ENCODE assay signal across 15 cellular contexts in the genomic region with DNA sequence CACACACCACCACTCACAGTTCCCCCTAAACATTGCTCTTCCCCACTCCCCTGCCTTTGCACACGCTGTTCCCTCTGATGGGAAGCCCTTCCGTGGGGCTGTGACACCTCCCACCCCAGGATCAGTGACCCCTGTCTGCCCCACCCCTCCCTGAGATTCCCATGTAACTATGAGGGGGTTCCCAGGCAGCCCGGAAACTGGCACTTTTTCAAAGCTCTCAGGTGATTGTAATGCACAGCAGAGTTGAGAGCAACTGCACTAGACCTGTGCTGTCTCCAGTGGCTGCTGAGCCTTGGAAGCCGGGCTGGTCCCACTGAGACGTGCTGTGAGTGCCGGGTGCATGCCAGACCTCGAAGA. TPM values are rescaled to one million over a fixed set of nuclear protein-coding genes. Genes with fewer than 3 reads are reported as not detected.
DNase-seq lines count a peak whose midpoint lies in the region; ATAC-seq and TF ChIP-seq lines count a peak whose summit lies in the region.
"Had no signal": no experiment of that assay in that cellular context is flagged by ENCODE, and none has a peak within 500 bp of the region (broad histone marks: within the 10 kb centered on the region; RNA-seq: fewer than 3 reads in every experiment).

No MANE protein-coding gene starts in this region.

- H3K4me3 ChIP-seq in Panc1 (ENCODE audit: low read depth in 2 of 2, low read length in 2 of 2) (no peak overlapping the region), right cardiac atrium (ENCODE audit: low read length) (no peak overlapping the region), transverse colon (no peak overlapping the region)
- H3K4me3 ChIP-seq: BLaER1 treated with 17β-estradiol and CSF1 and Interleukin-3, amounts not matched to agents 10 nM and 100 nM; thoracic aorta had no signal

- WGBS in right cardiac atrium, result 50% methylated on average over 7 of the region's 7 CpGs
- WGBS in transverse colon (ENCODE audit: low coverage in 1 of 2), 2 donors, result 38 to 39% methylated on average over 7 of the region's 7 CpGs

- no peak overlapping the region for H3K4me3 Mint-ChIP-seq in activated naive CD4-positive, alpha-beta T cell treated with anti-CD3 and anti-CD28 coated beads for 36 hours
- no peak overlapping the region for H3K4me3 Mint-ChIP-seq in progenitor cell of endocrine pancreas (ENCODE audit: low read depth)
- H3K4me3 Mint-ChIP-seq: IgD-negative memory B cell had no signal

- H3K9me3 ChIP-seq in Panc1 (ENCODE audit: control insufficient read depth, insufficient read depth, low read depth, low read length) (no peaks in the 10 kb centered on the region), right cardiac atrium (ENCODE audit: control insufficient read depth, low read length) (no peaks in the 10 kb centered on the region), transverse colon (no peaks in the 10 kb centered on the region)
- H3K9me3 ChIP-seq: BLaER1 treated with 17β-estradiol and CSF1 and Interleukin-3, amounts not matched to agents 10 nM and 100 nM; neutrophil; thoracic aorta had no signal

- H3K27me3 ChIP-seq in Panc1 (ENCODE audit: control insufficient read depth, insufficient read depth, low read length) (no peaks in the 10 kb centered on the region), right cardiac atrium (ENCODE audit: control insufficient read depth, insufficient read depth) (no peaks in the 10 kb centered on the region), transverse colon (no peaks in the 10 kb centered on the region)
- H3K27me3 ChIP-seq: BLaER1 treated with 17β-estradiol and CSF1 and Interleukin-3, amounts not matched to agents 10 nM and 100 nM had no signal

- intact Hi-C loops in activated naive CD4-positive, alpha-beta T cell treated with anti-CD3 and anti-CD28 coated beads for 36 hours (cut with micrococcal nuclease), result no loop called here
- intact Hi-C loops in Panc1 (cut with micrococcal nuclease; ENCODE audit: unreplicated experiment), result no loop called here
- intact Hi-C loops in right cardiac atrium (cut with DNase I), result no loop called here
- intact Hi-C loops in transverse colon (cut with DNase I; ENCODE audit: low total_unique reads), result no loop called here

- H3K4me1 ChIP-seq in Panc1 (ENCODE audit: control insufficient read depth, insufficient read depth, low read length) (peaks cover 53% of the 10 kb centered on the region), right cardiac atrium (ENCODE audit: control insufficient read depth, insufficient read depth, low read length) (no peaks in the 10 kb centered on the region), transverse colon (peaks cover 4 to 17% (median 13%) of the 10 kb centered on the region in 4 donors)
- H3K4me1 ChIP-seq: BLaER1 treated with 17β-estradiol and CSF1 and Interleukin-3, amounts not matched to agents 10 nM and 100 nM had no signal

- in situ Hi-C loops in Panc1 (cut with HindIII; ENCODE audit: low pct_unique_long_range_greater_than_20kb, low sequenced_read_pairs), result no loop called here
- in situ Hi-C loops in transverse colon (cut with MboI; ENCODE audit: low pct_ligation_motif_present in 1 of 4, low pct_unique_long_range_greater_than_20kb in 1 of 4, low sequenced_read_pairs in 3 of 4), result no loop called here

- no peaks in the 10 kb centered on the region for H3K36me3 ChIP-seq in Panc1 (ENCODE audit: control insufficient read depth, insufficient read depth, low read length)
- no peaks in the 10 kb centered on the region for H3K36me3 ChIP-seq in transverse colon
- H3K36me3 ChIP-seq: BLaER1 treated with 17β-estradiol and CSF1 and Interleukin-3, amounts not matched to agents 10 nM and 100 nM; neutrophil; thoracic aorta had no signal

- no TSS peak for BruUV-seq in Panc1 (replicated peaks; lab: Mats Ljungman, UMichigan)

- no peaks in the 10 kb centered on the region for H3K36me3 Mint-ChIP-seq in activated naive CD4-positive, alpha-beta T cell treated with anti-CD3 and anti-CD28 coated beads for 36 hours (ENCODE audit: low read depth)
- no peaks in the 10 kb centered on the region for H3K36me3 Mint-ChIP-seq in activated naive CD4-positive, alpha-beta T cell treated with anti-CD3 and anti-CD28 coated beads, Interleukin-2, amount 50 U/mL, for 72 hours
- no peaks in the 10 kb centered on the region for H3K36me3 Mint-ChIP-seq in progenitor cell of endocrine pancreas (ENCODE audit: insufficient read depth)
- H3K36me3 Mint-ChIP-seq: IgD-negative memory B cell had no signal

- ATAC-seq in activated naive CD4-positive, alpha-beta T cell treated with anti-CD3 and anti-CD28 coated beads, Interleukin-2, amount 50 U/mL, for 72 hours, result no peak
- ATAC-seq in Panc1 (peak; percentile 21), right cardiac atrium (no peak), GM19467 (IDR thresholded peaks at IDR 0.05; ENCODE audit: unreplicated experiment) (no peak), GM18873 (IDR thresholded peaks at IDR 0.05; ENCODE audit: low FRiP score, unreplicated experiment) (no peak)

- peak; percentile 9 for DNase-seq in activated naive CD4-positive, alpha-beta T cell treated with anti-CD3 and anti-CD28 coated beads for 36 hours
- DNase-seq in activated naive CD4-positive, alpha-beta T cell treated with anti-CD3 and anti-CD28 coated beads, Interleukin-2, amount 50 U/mL, for 72 hours (ENCODE audit: low spot score in 2 of 2), result no peak
- no peak for DNase-seq in Panc1 (ENCODE audit: low read depth, low spot score)
- DNase-seq in right cardiac atrium, result peak; percentile 15 to 58 (median 44)
- DNase-seq in transverse colon, result peak; percentile 36
- DNase-seq in progenitor cell of endocrine pancreas (ENCODE audit: low spot score, unreplicated experiment), result no peak
- DNase-seq: activated CD4-positive, alpha-beta T cell treated with anti-CD3 and anti-CD28 coated beads, Interleukin-2, amount 50 U/mL, for 1 hour; NCI-H2171 had no signal

- no peak for TF ChIP-seq POLR2A in transverse colon (IDR thresholded peaks at IDR 0.05)

- TF ChIP-seq CTCF in Panc1 (IDR thresholded peaks at IDR 0.05) (no peak), transverse colon (IDR thresholded peaks at IDR 0.05) (no peak), progenitor cell of endocrine pancreas (IDR thresholded peaks at IDR 0.05; ENCODE audit: unreplicated experiment) (no peak)

- H3K27ac Mint-ChIP-seq in activated naive CD4-positive, alpha-beta T cell treated with anti-CD3 and anti-CD28 coated beads for 36 hours, result no peak overlapping the region
- H3K27ac Mint-ChIP-seq in activated naive CD4-positive, alpha-beta T cell treated with anti-CD3 and anti-CD28 coated beads, Interleukin-2, amount 50 U/mL, for 72 hours, result no peak overlapping the region
- no peak overlapping the region for H3K27ac Mint-ChIP-seq in progenitor cell of endocrine pancreas
- H3K27ac Mint-ChIP-seq: IgD-negative memory B cell had no signal

- POLR2A ChIA-PET in Panc1 (lab: Charles Lee), result interaction anchor here (0.7 kb wide), 1 partner anchor 13 kb away, joined by 3 read pairs; no protein-coding TSS in a partner anchor

- H3K9me3 Mint-ChIP-seq in activated naive CD4-positive, alpha-beta T cell treated with anti-CD3 and anti-CD28 coated beads for 36 hours, result no peaks in the 10 kb centered on the region
- H3K9me3 Mint-ChIP-seq in activated naive CD4-positive, alpha-beta T cell treated with anti-CD3 and anti-CD28 coated beads, Interleukin-2, amount 50 U/mL, for 72 hours, result no peaks in the 10 kb centered on the region
- H3K9me3 Mint-ChIP-seq in progenitor cell of endocrine pancreas (ENCODE audit: low read depth), result no peaks in the 10 kb centered on the region
- H3K9me3 Mint-ChIP-seq: IgD-negative memory B cell had no signal

- CTCF ChIA-PET in activated naive CD4-positive, alpha-beta T cell treated with anti-CD3 and anti-CD28 coated beads for 36 hours (lab: Charles Lee), result interaction anchor here (0.6 kb wide), 1 partner anchor 1277 kb away, joined by 5 read pairs; no protein-coding TSS in a partner anchor
- CTCF ChIA-PET in Panc1 (lab: Charles Lee), result no interaction called here

- no peaks in the 10 kb centered on the region for H3K27me3 Mint-ChIP-seq in activated naive CD4-positive, alpha-beta T cell treated with anti-CD3 and anti-CD28 coated beads for 36 hours (ENCODE audit: low read depth)
- peaks cover 2% of the 10 kb centered on the region for H3K27me3 Mint-ChIP-seq in progenitor cell of endocrine pancreas
- H3K27me3 Mint-ChIP-seq: IgD-negative memory B cell had no signal

- no peaks in the 10 kb centered on the region for H3K4me1 Mint-ChIP-seq in activated naive CD4-positive, alpha-beta T cell treated with anti-CD3 and anti-CD28 coated beads for 36 hours (ENCODE audit: low read depth)
- no peaks in the 10 kb centered on the region for H3K4me1 Mint-ChIP-seq in progenitor cell of endocrine pancreas (ENCODE audit: low read depth)
- H3K4me1 Mint-ChIP-seq: IgD-negative memory B cell had no signal

- H3K27ac ChIP-seq in Panc1 (ENCODE audit: low read length) (peak overlapping the region; percentile 74), right cardiac atrium (ENCODE audit: low read length) (no peak overlapping the region), transverse colon (no peak overlapping the region)
- H3K27ac ChIP-seq: BLaER1 treated with 17β-estradiol and CSF1 and Interleukin-3, amounts not matched to agents 10 nM and 100 nM; neutrophil; thoracic aorta had no signal

- TF ChIP-seq EP300 in transverse colon (IDR thresholded peaks at IDR 0.05; ENCODE audit: low read depth), result no peak

RNA-seq across cellular contexts. Expression of a gene that starts 29.8 kb away (rescaled TPM):
- total RNA-seq in activated naive CD4-positive, alpha-beta T cell treated with anti-CD3 and anti-CD28 coated beads for 36 hours, result not detected
- not detected for total RNA-seq in activated naive CD4-positive, alpha-beta T cell treated with anti-CD3 and anti-CD28 coated beads, Interleukin-2, amount 50 U/mL, for 72 hours
- total RNA-seq in Panc1 (2021; ENCODE audit: unreplicated experiment) (12.9 TPM), right cardiac atrium (not detected), transverse colon (10 to 100 TPM; 31.3 to 97.3 (median 53.1) TPM), progenitor cell of endocrine pancreas (14.0 and 19.8 TPM in 2 replicates)
- polyA plus RNA-seq in Panc1 (2012; ENCODE audit: insufficient read length), result 10.6 TPM
- polyA plus RNA-seq in right cardiac atrium, result not detected
- total RNA-seq: endothelial cell of umbilical vein had no signal
- polyA plus RNA-seq: endothelial cell of umbilical vein, IgD-negative memory B cell had no signal

RNA-seq across cellular contexts. Expression of a gene that starts 52.3 kb away (rescaled TPM):
- total RNA-seq in activated naive CD4-positive, alpha-beta T cell treated with anti-CD3 and anti-CD28 coated beads for 36 hours, result under 1 TPM; 0.30 to 0.43 TPM
- total RNA-seq in activated naive CD4-positive, alpha-beta T cell treated with anti-CD3 and anti-CD28 coated beads, Interleukin-2, amount 50 U/mL, for 72 hours, result 1 to 10 TPM in 1 of 2 donors, under 1 TPM in 1; 0.27 to 1.4 TPM
- 0.28 TPM for total RNA-seq in Panc1 (2021; ENCODE audit: unreplicated experiment)
- 1.0 TPM for polyA plus RNA-seq in Panc1 (2012; ENCODE audit: insufficient read length)
- 1 to 10 TPM; 2.7 to 4.1 (median 3.5) TPM for total RNA-seq in right cardiac atrium
- 2.6 TPM for polyA plus RNA-seq in right cardiac atrium
- under 1 TPM; 0.32 to 0.80 (median 0.39) TPM for total RNA-seq in transverse colon
- total RNA-seq in progenitor cell of endocrine pancreas, result 1.8 and 2.8 TPM in 2 replicates

Comparison
In these comparisons a context has a peak if more than half of its experiments do, and no peak if none do; other contexts are left out.
1. DNase-seq: peak in activated naive CD4-positive, alpha-beta T cell treated with anti-CD3 and anti-CD28 coated beads for 36 hours (single experiment), right cardiac atrium (3 of 3) and transverse colon (single experiment); none in activated naive CD4-positive, alpha-beta T cell treated with anti-CD3 and anti-CD28 coated beads, Interleukin-2, amount 50 U/mL, for 72 hours (0 of 2), Panc1 (single experiment) and progenitor cell of endocrine pancreas (single experiment).
2. RNA of a gene that starts 29.8 kb away (total RNA-seq): 31.3 to 97.3 TPM in transverse colon, 14.0 to 19.8 TPM in progenitor cell of endocrine pancreas and 12.9 TPM in Panc1 (single experiment); not detected in right cardiac atrium, not detected in activated naive CD4-positive, alpha-beta T cell treated with anti-CD3 and anti-CD28 coated beads for 36 hours and not detected in activated naive CD4-positive, alpha-beta T cell treated with anti-CD3 and anti-CD28 coated beads, Interleukin-2, amount 50 U/mL, for 72 hours; every median in the first group is over 10 times any median in the second.